ENCODE assay signal across 1 cellular context in genomic region chr9:135139366-135139965, GRCh38.
TF ChIP-seq lines count a peak whose summit lies in the region.

No MANE protein-coding gene starts in this region.

TF ChIP-seq in SK-N-SH treated with all-trans-retinoic acid at 6 μM for 48 hours, 23 proteins besides CTCF, POLR2A, EP300 and RAD21 (continued from another document):
- TF ChIP-seq CSRNP3 (CRISPR knock-in tag; IDR thresholded peaks at IDR 0.05) (no peak), CSDC2 (CRISPR knock-in tag; IDR thresholded peaks at IDR 0.05) (no peak), ARNTL (CRISPR knock-in tag; IDR thresholded peaks at IDR 0.05; ENCODE audit: borderline replicate concordance, low read depth) (no peak), PATZ1 (CRISPR knock-in tag; IDR thresholded peaks at IDR 0.05; ENCODE audit: borderline replicate concordance) (no peak), ZFP30 (CRISPR knock-in tag; IDR thresholded peaks at IDR 0.05) (no peak), SNAI2 (CRISPR knock-in tag; IDR thresholded peaks at IDR 0.05) (no peak)
TF ChIP-seq in SK-N-SH treated with all-trans-retinoic acid at 6 μM for 48 hours: peak in this region for 0.
